1 cellular context compared by ENCODE assay signal in the genomic region with DNA sequence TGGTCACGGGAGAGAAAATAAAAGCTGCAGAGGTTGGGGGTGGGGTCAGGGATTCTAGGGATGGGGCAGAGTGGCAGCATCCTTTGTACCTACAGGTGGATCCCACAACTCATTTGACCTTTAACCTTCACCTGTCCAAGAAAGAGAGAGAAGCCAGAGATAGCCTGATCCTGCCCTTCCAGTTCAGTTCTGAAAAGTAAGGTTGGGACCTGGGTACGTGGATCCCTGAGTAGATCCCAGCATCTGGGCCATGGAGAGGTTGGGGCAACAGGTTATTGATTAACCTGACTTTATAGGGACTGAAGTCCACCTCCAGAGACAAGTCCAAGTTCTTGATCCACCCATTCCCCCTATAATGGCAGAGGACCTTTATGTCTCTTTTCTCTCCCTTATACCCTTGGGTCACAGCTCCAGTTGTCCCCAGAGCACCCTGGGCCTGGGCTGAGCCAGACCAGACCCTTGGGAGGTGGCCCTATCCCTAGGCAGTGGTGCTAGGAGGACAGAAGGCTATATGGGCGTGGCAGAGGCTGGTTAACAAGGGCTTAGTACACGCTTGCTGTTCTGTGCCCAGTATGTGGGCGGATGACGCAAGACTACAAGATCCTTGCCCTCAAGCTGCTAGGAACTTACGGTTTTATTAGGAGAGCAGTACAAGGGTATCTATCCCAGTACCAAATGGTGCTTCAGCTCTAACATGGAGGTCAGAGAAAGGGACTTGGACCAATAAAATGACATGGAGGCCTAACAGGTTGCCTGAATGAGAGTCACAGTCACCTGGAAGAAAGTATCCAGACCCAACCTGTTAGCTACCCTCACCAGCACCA.
A peak's percentile ranks its signal among the peaks of the same experiment; 100 is the strongest.
TF ChIP-seq lines count a peak whose summit lies in the region.

No MANE protein-coding gene starts in this region.

TF ChIP-seq in HepG2, 621 proteins besides CTCF, POLR2A, EP300 and RAD21 (continued from another document and continues in another):
- no peak for TF ChIP-seq TCF12 (IDR thresholded peaks at IDR 0.05)
- TF ChIP-seq TCF12 (CRISPR knock-in tag; IDR thresholded peaks at IDR 0.05), result 0 out of 2 replicates have a peak, but pooled peaks have one; percentile 31
- TF ChIP-seq MTA1 (CRISPR knock-in tag; IDR thresholded peaks at IDR 0.05; ENCODE audit: borderline replicate concordance), result peak; percentile 80
- TF ChIP-seq POGZ (CRISPR knock-in tag; IDR thresholded peaks at IDR 0.05), result peak; percentile 53; the same call in 1 of the 2 replicates
- peak; percentile 64 for TF ChIP-seq MED8 (CRISPR knock-in tag; IDR thresholded peaks at IDR 0.05; ENCODE audit: insufficient replicate concordance)
- TF ChIP-seq ZNF18 (CRISPR knock-in tag; IDR thresholded peaks at IDR 0.05; ENCODE audit: insufficient replicate concordance), result no peak
- TF ChIP-seq, protein P1, sequence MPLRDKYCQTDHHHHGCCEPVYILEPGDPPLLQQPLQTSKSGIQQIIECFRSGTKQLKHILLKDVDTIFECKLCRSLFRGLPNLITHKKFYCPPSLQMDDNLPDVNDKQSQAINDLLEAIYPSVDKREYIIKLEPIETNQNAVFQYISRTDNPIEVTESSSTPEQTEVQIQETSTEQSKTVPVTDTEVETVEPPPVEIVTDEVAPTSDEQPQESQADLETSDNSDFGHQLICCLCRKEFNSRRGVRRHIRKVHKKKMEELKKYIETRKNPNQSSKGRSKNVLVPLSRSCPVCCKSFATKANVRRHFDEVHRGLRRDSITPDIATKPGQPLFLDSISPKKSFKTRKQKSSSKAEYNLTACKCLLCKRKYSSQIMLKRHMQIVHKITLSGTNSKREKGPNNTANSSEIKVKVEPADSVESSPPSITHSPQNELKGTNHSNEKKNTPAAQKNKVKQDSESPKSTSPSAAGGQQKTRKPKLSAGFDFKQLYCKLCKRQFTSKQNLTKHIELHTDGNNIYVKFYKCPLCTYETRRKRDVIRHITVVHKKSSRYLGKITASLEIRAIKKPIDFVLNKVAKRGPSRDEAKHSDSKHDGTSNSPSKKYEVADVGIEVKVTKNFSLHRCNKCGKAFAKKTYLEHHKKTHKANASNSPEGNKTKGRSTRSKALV (CRISPR knock-in tag; IDR thresholded peaks at IDR 0.05), result no peak
- peak; percentile 72 for TF ChIP-seq DMAP1 (CRISPR knock-in tag; IDR thresholded peaks at IDR 0.05)
- 0 out of 2 replicates have a peak, but pooled peaks have one; percentile 47 for TF ChIP-seq ZNF547 (CRISPR knock-in tag; IDR thresholded peaks at IDR 0.05)
- TF ChIP-seq ZFYVE20 (CRISPR knock-in tag; IDR thresholded peaks at IDR 0.05; ENCODE audit: borderline replicate concordance, low read depth), result no peak
- 0 out of 2 replicates have a peak, but pooled peaks have one; percentile 17 for TF ChIP-seq RFX5 (IDR thresholded peaks at IDR 0.05; ENCODE audit: low read depth, low read length)
- no peak for TF ChIP-seq ZNF879 (CRISPR knock-in tag; IDR thresholded peaks at IDR 0.05)
- no peak for TF ChIP-seq ADNP (CRISPR knock-in tag; IDR thresholded peaks at IDR 0.05)
- no peak for TF ChIP-seq ZNF432 (CRISPR knock-in tag; IDR thresholded peaks at IDR 0.05; ENCODE audit: borderline replicate concordance)
- TF ChIP-seq, protein P2, sequence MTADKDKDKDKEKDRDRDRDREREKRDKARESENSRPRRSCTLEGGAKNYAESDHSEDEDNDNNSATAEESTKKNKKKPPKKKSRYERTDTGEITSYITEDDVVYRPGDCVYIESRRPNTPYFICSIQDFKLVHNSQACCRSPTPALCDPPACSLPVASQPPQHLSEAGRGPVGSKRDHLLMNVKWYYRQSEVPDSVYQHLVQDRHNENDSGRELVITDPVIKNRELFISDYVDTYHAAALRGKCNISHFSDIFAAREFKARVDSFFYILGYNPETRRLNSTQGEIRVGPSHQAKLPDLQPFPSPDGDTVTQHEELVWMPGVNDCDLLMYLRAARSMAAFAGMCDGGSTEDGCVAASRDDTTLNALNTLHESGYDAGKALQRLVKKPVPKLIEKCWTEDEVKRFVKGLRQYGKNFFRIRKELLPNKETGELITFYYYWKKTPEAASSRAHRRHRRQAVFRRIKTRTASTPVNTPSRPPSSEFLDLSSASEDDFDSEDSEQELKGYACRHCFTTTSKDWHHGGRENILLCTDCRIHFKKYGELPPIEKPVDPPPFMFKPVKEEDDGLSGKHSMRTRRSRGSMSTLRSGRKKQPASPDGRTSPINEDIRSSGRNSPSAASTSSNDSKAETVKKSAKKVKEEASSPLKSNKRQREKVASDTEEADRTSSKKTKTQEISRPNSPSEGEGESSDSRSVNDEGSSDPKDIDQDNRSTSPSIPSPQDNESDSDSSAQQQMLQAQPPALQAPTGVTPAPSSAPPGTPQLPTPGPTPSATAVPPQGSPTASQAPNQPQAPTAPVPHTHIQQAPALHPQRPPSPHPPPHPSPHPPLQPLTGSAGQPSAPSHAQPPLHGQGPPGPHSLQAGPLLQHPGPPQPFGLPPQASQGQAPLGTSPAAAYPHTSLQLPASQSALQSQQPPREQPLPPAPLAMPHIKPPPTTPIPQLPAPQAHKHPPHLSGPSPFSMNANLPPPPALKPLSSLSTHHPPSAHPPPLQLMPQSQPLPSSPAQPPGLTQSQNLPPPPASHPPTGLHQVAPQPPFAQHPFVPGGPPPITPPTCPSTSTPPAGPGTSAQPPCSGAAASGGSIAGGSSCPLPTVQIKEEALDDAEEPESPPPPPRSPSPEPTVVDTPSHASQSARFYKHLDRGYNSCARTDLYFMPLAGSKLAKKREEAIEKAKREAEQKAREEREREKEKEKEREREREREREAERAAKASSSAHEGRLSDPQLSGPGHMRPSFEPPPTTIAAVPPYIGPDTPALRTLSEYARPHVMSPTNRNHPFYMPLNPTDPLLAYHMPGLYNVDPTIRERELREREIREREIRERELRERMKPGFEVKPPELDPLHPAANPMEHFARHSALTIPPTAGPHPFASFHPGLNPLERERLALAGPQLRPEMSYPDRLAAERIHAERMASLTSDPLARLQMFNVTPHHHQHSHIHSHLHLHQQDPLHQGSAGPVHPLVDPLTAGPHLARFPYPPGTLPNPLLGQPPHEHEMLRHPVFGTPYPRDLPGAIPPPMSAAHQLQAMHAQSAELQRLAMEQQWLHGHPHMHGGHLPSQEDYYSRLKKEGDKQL (CRISPR knock-in tag; IDR thresholded peaks at IDR 0.05; ENCODE audit: low read depth), result 0 out of 2 replicates have a peak, but pooled peaks have one; percentile 28
- 0 out of 2 replicates have a peak, but pooled peaks have one; percentile 20 for TF ChIP-seq MAZ (IDR thresholded peaks at IDR 0.05; ENCODE audit: borderline replicate concordance, low read depth, low read length)
- 0 out of 2 replicates have a peak, but pooled peaks have one; percentile 5 for TF ChIP-seq MAZ (CRISPR knock-in tag; IDR thresholded peaks at IDR 0.05; ENCODE audit: low read depth)
- TF ChIP-seq NCOA2 (CRISPR knock-in tag; IDR thresholded peaks at IDR 0.05), result peak; percentile 39; the same call in 1 of the 2 replicates
- TF ChIP-seq TP53 (CRISPR knock-in tag; conservative IDR thresholded peaks at IDR 0.05), result no peak
- no peak for TF ChIP-seq ZBTB8A (CRISPR knock-in tag; IDR thresholded peaks at IDR 0.05; ENCODE audit: borderline replicate concordance, low read depth)
- no peak for TF ChIP-seq SYNCRIP (IDR thresholded peaks at IDR 0.05; ENCODE audit: insufficient read depth, low read depth, low read length)
- TF ChIP-seq PHF21A (CRISPR knock-in tag; IDR thresholded peaks at IDR 0.05), result peak; percentile 38; the same call in 1 of the 2 replicates
- TF ChIP-seq, protein P3, sequence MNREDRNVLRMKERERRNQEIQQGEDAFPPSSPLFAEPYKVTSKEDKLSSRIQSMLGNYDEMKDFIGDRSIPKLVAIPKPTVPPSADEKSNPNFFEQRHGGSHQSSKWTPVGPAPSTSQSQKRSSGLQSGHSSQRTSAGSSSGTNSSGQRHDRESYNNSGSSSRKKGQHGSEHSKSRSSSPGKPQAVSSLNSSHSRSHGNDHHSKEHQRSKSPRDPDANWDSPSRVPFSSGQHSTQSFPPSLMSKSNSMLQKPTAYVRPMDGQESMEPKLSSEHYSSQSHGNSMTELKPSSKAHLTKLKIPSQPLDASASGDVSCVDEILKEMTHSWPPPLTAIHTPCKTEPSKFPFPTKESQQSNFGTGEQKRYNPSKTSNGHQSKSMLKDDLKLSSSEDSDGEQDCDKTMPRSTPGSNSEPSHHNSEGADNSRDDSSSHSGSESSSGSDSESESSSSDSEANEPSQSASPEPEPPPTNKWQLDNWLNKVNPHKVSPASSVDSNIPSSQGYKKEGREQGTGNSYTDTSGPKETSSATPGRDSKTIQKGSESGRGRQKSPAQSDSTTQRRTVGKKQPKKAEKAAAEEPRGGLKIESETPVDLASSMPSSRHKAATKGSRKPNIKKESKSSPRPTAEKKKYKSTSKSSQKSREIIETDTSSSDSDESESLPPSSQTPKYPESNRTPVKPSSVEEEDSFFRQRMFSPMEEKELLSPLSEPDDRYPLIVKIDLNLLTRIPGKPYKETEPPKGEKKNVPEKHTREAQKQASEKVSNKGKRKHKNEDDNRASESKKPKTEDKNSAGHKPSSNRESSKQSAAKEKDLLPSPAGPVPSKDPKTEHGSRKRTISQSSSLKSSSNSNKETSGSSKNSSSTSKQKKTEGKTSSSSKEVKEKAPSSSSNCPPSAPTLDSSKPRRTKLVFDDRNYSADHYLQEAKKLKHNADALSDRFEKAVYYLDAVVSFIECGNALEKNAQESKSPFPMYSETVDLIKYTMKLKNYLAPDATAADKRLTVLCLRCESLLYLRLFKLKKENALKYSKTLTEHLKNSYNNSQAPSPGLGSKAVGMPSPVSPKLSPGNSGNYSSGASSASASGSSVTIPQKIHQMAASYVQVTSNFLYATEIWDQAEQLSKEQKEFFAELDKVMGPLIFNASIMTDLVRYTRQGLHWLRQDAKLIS (CRISPR knock-in tag; IDR thresholded peaks at IDR 0.05), result 0 out of 2 replicates have a peak, but pooled peaks have one; percentile 19
- TF ChIP-seq, protein P4, sequence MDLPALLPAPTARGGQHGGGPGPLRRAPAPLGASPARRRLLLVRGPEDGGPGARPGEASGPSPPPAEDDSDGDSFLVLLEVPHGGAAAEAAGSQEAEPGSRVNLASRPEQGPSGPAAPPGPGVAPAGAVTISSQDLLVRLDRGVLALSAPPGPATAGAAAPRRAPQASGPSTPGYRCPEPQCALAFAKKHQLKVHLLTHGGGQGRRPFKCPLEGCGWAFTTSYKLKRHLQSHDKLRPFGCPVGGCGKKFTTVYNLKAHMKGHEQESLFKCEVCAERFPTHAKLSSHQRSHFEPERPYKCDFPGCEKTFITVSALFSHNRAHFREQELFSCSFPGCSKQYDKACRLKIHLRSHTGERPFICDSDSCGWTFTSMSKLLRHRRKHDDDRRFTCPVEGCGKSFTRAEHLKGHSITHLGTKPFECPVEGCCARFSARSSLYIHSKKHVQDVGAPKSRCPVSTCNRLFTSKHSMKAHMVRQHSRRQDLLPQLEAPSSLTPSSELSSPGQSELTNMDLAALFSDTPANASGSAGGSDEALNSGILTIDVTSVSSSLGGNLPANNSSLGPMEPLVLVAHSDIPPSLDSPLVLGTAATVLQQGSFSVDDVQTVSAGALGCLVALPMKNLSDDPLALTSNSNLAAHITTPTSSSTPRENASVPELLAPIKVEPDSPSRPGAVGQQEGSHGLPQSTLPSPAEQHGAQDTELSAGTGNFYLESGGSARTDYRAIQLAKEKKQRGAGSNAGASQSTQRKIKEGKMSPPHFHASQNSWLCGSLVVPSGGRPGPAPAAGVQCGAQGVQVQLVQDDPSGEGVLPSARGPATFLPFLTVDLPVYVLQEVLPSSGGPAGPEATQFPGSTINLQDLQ (CRISPR knock-in tag; IDR thresholded peaks at IDR 0.05), result no peak
- TF ChIP-seq ZNF792 (CRISPR knock-in tag; IDR thresholded peaks at IDR 0.05), result no peak
- TF ChIP-seq, protein P5, sequence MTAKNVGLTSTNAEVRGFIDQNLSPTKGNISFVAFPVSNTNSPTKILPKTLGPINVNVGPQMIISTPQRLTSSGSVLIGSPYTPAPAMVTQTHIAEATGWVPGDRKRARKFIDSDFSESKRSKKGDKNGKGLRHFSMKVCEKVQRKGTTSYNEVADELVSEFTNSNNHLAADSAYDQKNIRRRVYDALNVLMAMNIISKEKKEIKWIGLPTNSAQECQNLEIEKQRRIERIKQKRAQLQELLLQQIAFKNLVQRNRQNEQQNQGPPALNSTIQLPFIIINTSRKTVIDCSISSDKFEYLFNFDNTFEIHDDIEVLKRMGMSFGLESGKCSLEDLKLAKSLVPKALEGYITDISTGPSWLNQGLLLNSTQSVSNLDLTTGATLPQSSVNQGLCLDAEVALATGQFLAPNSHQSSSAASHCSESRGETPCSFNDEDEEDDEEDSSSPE (CRISPR knock-in tag; IDR thresholded peaks at IDR 0.05), result 0 out of 2 replicates have a peak, but pooled peaks have one; percentile 22
- TF ChIP-seq, protein P6, sequence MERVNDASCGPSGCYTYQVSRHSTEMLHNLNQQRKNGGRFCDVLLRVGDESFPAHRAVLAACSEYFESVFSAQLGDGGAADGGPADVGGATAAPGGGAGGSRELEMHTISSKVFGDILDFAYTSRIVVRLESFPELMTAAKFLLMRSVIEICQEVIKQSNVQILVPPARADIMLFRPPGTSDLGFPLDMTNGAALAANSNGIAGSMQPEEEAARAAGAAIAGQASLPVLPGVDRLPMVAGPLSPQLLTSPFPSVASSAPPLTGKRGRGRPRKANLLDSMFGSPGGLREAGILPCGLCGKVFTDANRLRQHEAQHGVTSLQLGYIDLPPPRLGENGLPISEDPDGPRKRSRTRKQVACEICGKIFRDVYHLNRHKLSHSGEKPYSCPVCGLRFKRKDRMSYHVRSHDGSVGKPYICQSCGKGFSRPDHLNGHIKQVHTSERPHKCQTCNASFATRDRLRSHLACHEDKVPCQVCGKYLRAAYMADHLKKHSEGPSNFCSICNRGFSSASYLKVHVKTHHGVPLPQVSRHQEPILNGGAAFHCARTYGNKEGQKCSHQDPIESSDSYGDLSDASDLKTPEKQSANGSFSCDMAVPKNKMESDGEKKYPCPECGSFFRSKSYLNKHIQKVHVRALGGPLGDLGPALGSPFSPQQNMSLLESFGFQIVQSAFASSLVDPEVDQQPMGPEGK (CRISPR knock-in tag; IDR thresholded peaks at IDR 0.05), result peak; percentile 57; the same call in 1 of the 2 replicates
- TF ChIP-seq ZNF775 (CRISPR knock-in tag; IDR thresholded peaks at IDR 0.05; ENCODE audit: borderline replicate concordance), result no peak
- no peak for TF ChIP-seq ZNF343 (CRISPR knock-in tag; IDR thresholded peaks at IDR 0.05)
- no peak for TF ChIP-seq AGO2 (optimal IDR thresholded peaks at IDR 0.05; ENCODE audit: low read depth, low read length)
- no peak for TF ChIP-seq HHEX (CRISPR knock-in tag; IDR thresholded peaks at IDR 0.05)
- no peak for TF ChIP-seq ZNF839 (CRISPR knock-in tag; IDR thresholded peaks at IDR 0.05; ENCODE audit: borderline replicate concordance)
- peak; percentile 90; the same call in 1 of the 2 replicates for TF ChIP-seq NCOR1 (IDR thresholded peaks at IDR 0.05; ENCODE audit: borderline replicate concordance, low read length)
- TF ChIP-seq TCF7L2 (IDR thresholded peaks at IDR 0.05; ENCODE audit: low read depth, low read length), result no peak
